ENCODE assay signal across 22 cellular contexts in the genomic region with DNA sequence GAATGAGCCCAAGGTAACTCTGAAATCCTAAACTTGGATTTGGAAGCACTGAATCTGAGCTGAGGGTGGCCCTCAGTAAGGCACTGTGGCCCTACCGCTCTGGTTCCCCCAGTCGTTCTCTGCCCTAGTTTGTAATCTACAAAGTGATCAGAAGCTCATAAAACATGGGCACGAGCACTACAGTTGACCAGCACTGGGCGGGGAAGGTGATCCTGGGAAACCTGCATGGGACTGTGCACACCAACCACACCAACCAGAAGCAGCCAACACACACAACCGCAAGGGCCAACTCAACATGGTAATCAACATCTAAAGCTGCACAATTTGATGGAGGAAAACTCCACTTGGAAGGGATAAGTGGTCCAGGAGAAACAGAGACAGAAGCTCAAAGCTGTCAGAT. TPM values are rescaled to one million over a fixed set of nuclear protein-coding genes. Genes with fewer than 3 reads are reported as not detected.
DNase-seq lines count a peak whose midpoint lies in the region; ATAC-seq and TF ChIP-seq lines count a peak whose summit lies in the region.
"Had no signal": no experiment of that assay in that cellular context is flagged by ENCODE, and none has a peak within 500 bp of the region (broad histone marks: within the 10 kb centered on the region; RNA-seq: fewer than 3 reads in every experiment).

No MANE protein-coding gene starts in this region.

- H3K4me1 Mint-ChIP-seq in T-helper 2 cell treated with Interferon-gamma antibody and Interleukin-4, amounts not matched to agents 5 μg/mL and 100 μg/mL, for 36 hours (ENCODE audit: low read depth): peaks cover 31% of the 10 kb centered on the region
- H3K4me1 Mint-ChIP-seq in glutamatergic neuron (ENCODE audit: low read depth, unreplicated experiment): peaks cover 24% of the 10 kb centered on the region

- H3K9me3 ChIP-seq in Peyer's patch (no peaks in the 10 kb centered on the region), thyroid gland (no peaks in the 10 kb centered on the region)
- H3K9me3 ChIP-seq: HAP-1, suprapubic skin had no signal

- TF ChIP-seq POLR2A in Peyer's patch (IDR thresholded peaks at IDR 0.05) (no peak), thyroid gland (IDR thresholded peaks at IDR 0.05) (no peak)

- DNase-seq in T-helper 2 cell treated with Interferon-gamma antibody and Interleukin-4, amounts not matched to agents 5 μg/mL and 100 μg/mL, for 36 hours (ENCODE audit: low spot score): no peak
- DNase-seq in T-helper 2 cell (no peak), Peyer's patch (peak in 2 of 3 donors; percentile 62 to 67), glutamatergic neuron (no peak), sciatic nerve (ENCODE audit: low spot score) (no peak), thyroid gland (no peak), Right ventricle myocardium inferior (ENCODE audit: missing footprints) (no peak)
- DNase-seq: activated CD4-positive, CD25-positive, alpha-beta regulatory T cell treated with anti-CD3 and anti-CD28 coated beads, Interleukin-2, amount 50 U/mL, for 72 hours; activated gamma-delta T cell treated with Interleukin-2 at 50 U/mL for 16 hours; CD4-positive, alpha-beta memory T cell; midbrain; NCI-H2171; PC-9; stimulated activated CD4-positive, alpha-beta T cell treated with anti-CD3 and anti-CD28 coated beads, Interleukin-12 subunit alpha, Interleukin-12 subunit beta, amount 100 ng/mL, for 4 hours; stimulated activated CD4-positive, alpha-beta T cell treated with anti-CD3 and anti-CD28 coated beads, Interleukin-4, amount 100 ng/mL, for 1 hour; SW 1271 had no signal

- 71 to 76% methylated on average over 5 of the region's 5 CpGs for WGBS in thyroid gland, 2 donors

- H3K36me3 Mint-ChIP-seq in T-helper 2 cell treated with Interferon-gamma antibody and Interleukin-4, amounts not matched to agents 5 μg/mL and 100 μg/mL, for 36 hours (ENCODE audit: low read depth): peaks cover 5% of the 10 kb centered on the region
- no peaks in the 10 kb centered on the region for H3K36me3 Mint-ChIP-seq in glutamatergic neuron (ENCODE audit: unreplicated experiment)
- H3K36me3 Mint-ChIP-seq: natural killer cell treated with Interleukin-12 subunit alpha and Interleukin-12 subunit beta and Interleukin-15 and Interleukin-18, amount 100 ng/mL, for 72 hours had no signal

- no peaks in the 10 kb centered on the region for H3K9me3 Mint-ChIP-seq in T-helper 2 cell treated with Interferon-gamma antibody and Interleukin-4, amounts not matched to agents 5 μg/mL and 100 μg/mL, for 36 hours
- peaks cover 10% of the 10 kb centered on the region for H3K9me3 Mint-ChIP-seq in glutamatergic neuron (ENCODE audit: unreplicated experiment)
- H3K9me3 Mint-ChIP-seq: CD4-positive, alpha-beta memory T cell; natural killer cell treated with Interleukin-12 subunit alpha and Interleukin-12 subunit beta and Interleukin-15 and Interleukin-18, amount 100 ng/mL, for 72 hours; stimulated activated effector memory CD8-positive, alpha-beta T cell treated with anti-CD3 and anti-CD28 coated beads, Interleukin-12 subunit alpha, Interleukin-12 subunit beta, amount 100 ng/mL, for 72 hours had no signal

- H3K27ac ChIP-seq in Peyer's patch: peak overlapping the region in 3 of 4 donors; percentile 4 to 75 (median 66)
- no peak overlapping the region for H3K27ac ChIP-seq in thyroid gland
- H3K27ac ChIP-seq: parathyroid adenoma, PC-9, suprapubic skin had no signal

- TF ChIP-seq CTCF in Peyer's patch (IDR thresholded peaks at IDR 0.05): no peak
- TF ChIP-seq CTCF in glutamatergic neuron (IDR thresholded peaks at IDR 0.05; ENCODE audit: partially characterized antibody, unreplicated experiment): no peak
- no peak for TF ChIP-seq CTCF in thyroid gland (IDR thresholded peaks at IDR 0.05)

- H3K4me3 ChIP-seq in Peyer's patch: no peak overlapping the region
- H3K4me3 ChIP-seq in thyroid gland (replicated peaks in 1 of 3): no peak overlapping the region
- H3K4me3 ChIP-seq: HAP-1, PC-9, suprapubic skin had no signal

- no peak overlapping the region for H3K4me3 Mint-ChIP-seq in T-helper 2 cell treated with Interferon-gamma antibody and Interleukin-4, amounts not matched to agents 5 μg/mL and 100 μg/mL, for 36 hours
- peak overlapping the region; percentile 50 for H3K4me3 Mint-ChIP-seq in glutamatergic neuron (ENCODE audit: unreplicated experiment)
- H3K4me3 Mint-ChIP-seq: CD4-positive, alpha-beta memory T cell; natural killer cell treated with Interleukin-12 subunit alpha and Interleukin-12 subunit beta and Interleukin-15 and Interleukin-18, amount 100 ng/mL, for 72 hours; stimulated activated effector memory CD8-positive, alpha-beta T cell treated with anti-CD3 and anti-CD28 coated beads, Interleukin-12 subunit alpha, Interleukin-12 subunit beta, amount 100 ng/mL, for 72 hours had no signal

- peak overlapping the region; percentile 31 for H3K27ac Mint-ChIP-seq in T-helper 2 cell treated with Interferon-gamma antibody and Interleukin-4, amounts not matched to agents 5 μg/mL and 100 μg/mL, for 36 hours
- peak overlapping the region; percentile 62 for H3K27ac Mint-ChIP-seq in glutamatergic neuron (ENCODE audit: unreplicated experiment)
- H3K27ac Mint-ChIP-seq: natural killer cell treated with Interleukin-12 subunit alpha and Interleukin-12 subunit beta and Interleukin-15 and Interleukin-18, amount 100 ng/mL, for 72 hours; stimulated activated effector memory CD8-positive, alpha-beta T cell treated with anti-CD3 and anti-CD28 coated beads, Interleukin-12 subunit alpha, Interleukin-12 subunit beta, amount 100 ng/mL, for 72 hours had no signal

- intact Hi-C loops in sciatic nerve (cut with DNase I): no loop called here
- intact Hi-C loops in thyroid gland (cut with DNase I): no loop called here
- intact Hi-C loops in Right ventricle myocardium inferior (cut with DNase I): no loop called here

- no peaks in the 10 kb centered on the region for H3K27me3 Mint-ChIP-seq in T-helper 2 cell treated with Interferon-gamma antibody and Interleukin-4, amounts not matched to agents 5 μg/mL and 100 μg/mL, for 36 hours (ENCODE audit: low read depth)
- peaks cover 7% of the 10 kb centered on the region for H3K27me3 Mint-ChIP-seq in glutamatergic neuron (ENCODE audit: unreplicated experiment)
- H3K27me3 Mint-ChIP-seq: CD4-positive, alpha-beta memory T cell; natural killer cell treated with Interleukin-12 subunit alpha and Interleukin-12 subunit beta and Interleukin-15 and Interleukin-18, amount 100 ng/mL, for 72 hours had no signal

- H3K27me3 ChIP-seq in Peyer's patch (no peaks in the 10 kb centered on the region), thyroid gland (no peaks in the 10 kb centered on the region)
- H3K27me3 ChIP-seq: suprapubic skin had no signal

- ATAC-seq in sciatic nerve: peak; percentile 10
- ATAC-seq in GM19324 (IDR thresholded peaks at IDR 0.05; ENCODE audit: low FRiP score, unreplicated experiment): no peak
- ATAC-seq in Right ventricle myocardium inferior: no peak
- ATAC-seq: natural killer cell treated with Interleukin-12 subunit alpha and Interleukin-12 subunit beta and Interleukin-15 and Interleukin-18, amount 100 ng/mL, for 72 hours; stimulated activated effector memory CD8-positive, alpha-beta T cell treated with anti-CD3 and anti-CD28 coated beads, Interleukin-12 subunit alpha, Interleukin-12 subunit beta, amount 100 ng/mL, for 72 hours had no signal

- H3K4me1 ChIP-seq in Peyer's patch: peaks cover 0 to 33% (median 0%) of the 10 kb centered on the region in 4 donors
- peaks cover 5 to 10% of the 10 kb centered on the region in 2 donors for H3K4me1 ChIP-seq in thyroid gland
- H3K4me1 ChIP-seq: HAP-1, parathyroid adenoma had no signal

- H3K36me3 ChIP-seq in Peyer's patch (no peaks in the 10 kb centered on the region), thyroid gland (no peaks in the 10 kb centered on the region)
- H3K36me3 ChIP-seq: HAP-1, suprapubic skin had no signal

RNA-seq across cellular contexts. Expression of a gene that starts 22.9 kb away (rescaled TPM):
- total RNA-seq in Peyer's patch (10 to 100 TPM; 26.8 to 44.2 (median 37.5) TPM), glutamatergic neuron (ENCODE audit: unreplicated experiment) (89.8 TPM), sciatic nerve (34.6 TPM), thyroid gland (10 to 100 TPM; 12.9 to 31.2 (median 22.5) TPM), Right ventricle myocardium inferior (15.7 TPM)

Comparison
In these comparisons a context has a peak if more than half of its experiments do, and no peak if none do; other contexts are left out.
1. DNase-seq: peak in Peyer's patch (2 of 3); none in T-helper 2 cell treated with Interferon-gamma antibody and Interleukin-4, amounts not matched to agents 5 μg/mL and 100 μg/mL, for 36 hours (single experiment), T-helper 2 cell (0 of 5), glutamatergic neuron (single experiment), sciatic nerve (single experiment), thyroid gland (0 of 2) and Right ventricle myocardium inferior (single experiment).
2. H3K27ac ChIP-seq: peak in Peyer's patch (3 of 4); none in thyroid gland (0 of 3).